Comparison of ENCODE assay signal across 22 cellular contexts in genomic region chr1:3367376-3367775, GRCh38.
"Had no signal": no experiment of that assay in that cellular context is flagged by ENCODE, and none has a peak within 500 bp of the region (broad histone marks: within the 10 kb centered on the region; RNA-seq: fewer than 3 reads in every experiment).

No MANE protein-coding gene starts in this region.

- H3K4me3 ChIP-seq: lower lobe of right lung, mucosa of descending colon, spleen, tibial nerve had no signal

- H3K36me3 Mint-ChIP-seq: activated CD8-positive, alpha-beta memory T cell treated with anti-CD3 and anti-CD28 coated beads, Interleukin-2, amount 10 ng/mL, durations not matched to agents 7 days and 5 days; activated naive CD4-positive, alpha-beta T cell treated with anti-CD3 and anti-CD28 coated beads, Interleukin-2, amount 50 U/mL, for 24 hours; naive thymus-derived CD4-positive, alpha-beta T cell had no signal

- H3K36me3 ChIP-seq: lower lobe of right lung, spleen, tibial nerve had no signal

- H3K9me3 ChIP-seq: lower lobe of right lung, mucosa of descending colon, spleen, tibial nerve had no signal

- DNase-seq: activated CD4-positive, alpha-beta T cell treated with anti-CD3 and anti-CD28 coated beads, Interleukin-2, amount 10 ng/mL, durations not matched to agents 7 days and 5 days; activated CD8-positive, alpha-beta memory T cell treated with anti-CD3 and anti-CD28 coated beads, Interleukin-2, amount 10 ng/mL, durations not matched to agents 7 days and 5 days; activated CD8-positive, alpha-beta T cell treated with anti-CD3 and anti-CD28 coated beads for 36 hours; activated gamma-delta T cell; cortex of kidney; erythroblast; hippocampal formation; left colon; lower lobe of right lung; mesendoderm; mucosa of descending colon; naive thymus-derived CD4-positive, alpha-beta T cell; occipital lobe; spleen; stimulated activated CD4-positive, alpha-beta T cell treated with anti-CD3 and anti-CD28 coated beads, Interleukin-4, amount 100 ng/mL, for 1 hour; stimulated activated naive CD4-positive, alpha-beta T cell; SW 1271; T-helper 2 cell had no signal

- H3K9me3 Mint-ChIP-seq: activated CD4-positive, alpha-beta T cell treated with anti-CD3 and anti-CD28 coated beads, Interleukin-2, amount 10 ng/mL, durations not matched to agents 7 days and 5 days; activated CD8-positive, alpha-beta T cell treated with anti-CD3 and anti-CD28 coated beads for 36 hours; activated naive CD4-positive, alpha-beta T cell treated with anti-CD3 and anti-CD28 coated beads, Interleukin-2, amount 50 U/mL, for 24 hours; activated T-helper 1 cell treated with anti-CD3 and anti-CD28 coated beads, Interleukin-12 subunit alpha, Interleukin-12 subunit beta, Interleukin-2, Interleukin-4 antibody, amounts not matched to agents 30 ng/mL and 10 ng/mL and 1 ng/mL, durations not matched to agents 14 hours and 24 hours and 36 hours had no signal

- H3K27ac Mint-ChIP-seq: activated CD4-positive, alpha-beta T cell treated with anti-CD3 and anti-CD28 coated beads, Interleukin-2, amount 10 ng/mL, durations not matched to agents 7 days and 5 days; activated CD8-positive, alpha-beta memory T cell treated with anti-CD3 and anti-CD28 coated beads, Interleukin-2, amount 10 ng/mL, durations not matched to agents 7 days and 5 days; activated CD8-positive, alpha-beta T cell treated with anti-CD3 and anti-CD28 coated beads for 36 hours; activated naive CD4-positive, alpha-beta T cell treated with anti-CD3 and anti-CD28 coated beads, Interleukin-2, amount 50 U/mL, for 24 hours; activated T-helper 1 cell treated with anti-CD3 and anti-CD28 coated beads, Interleukin-12 subunit alpha, Interleukin-12 subunit beta, Interleukin-2, Interleukin-4 antibody, amounts not matched to agents 30 ng/mL and 10 ng/mL and 1 ng/mL, durations not matched to agents 14 hours and 24 hours and 36 hours had no signal

- H3K4me1 ChIP-seq: lower lobe of right lung had no signal

- ATAC-seq: activated CD8-positive, alpha-beta memory T cell treated with anti-CD3 and anti-CD28 coated beads, Interleukin-2, amount 10 ng/mL, durations not matched to agents 7 days and 5 days; activated CD8-positive, alpha-beta T cell treated with anti-CD3 and anti-CD28 coated beads for 36 hours; left colon; lower lobe of right lung; mucosa of descending colon; naive thymus-derived CD4-positive, alpha-beta T cell had no signal

- H3K4me3 Mint-ChIP-seq: activated CD4-positive, alpha-beta T cell treated with anti-CD3 and anti-CD28 coated beads, Interleukin-2, amount 10 ng/mL, durations not matched to agents 7 days and 5 days; activated CD8-positive, alpha-beta memory T cell treated with anti-CD3 and anti-CD28 coated beads, Interleukin-2, amount 10 ng/mL, durations not matched to agents 7 days and 5 days; activated CD8-positive, alpha-beta T cell treated with anti-CD3 and anti-CD28 coated beads for 36 hours; activated naive CD4-positive, alpha-beta T cell treated with anti-CD3 and anti-CD28 coated beads, Interleukin-2, amount 50 U/mL, for 24 hours; activated T-helper 1 cell treated with anti-CD3 and anti-CD28 coated beads, Interleukin-12 subunit alpha, Interleukin-12 subunit beta, Interleukin-2, Interleukin-4 antibody, amounts not matched to agents 30 ng/mL and 10 ng/mL and 1 ng/mL, durations not matched to agents 14 hours and 24 hours and 36 hours; naive thymus-derived CD4-positive, alpha-beta T cell; neural crest cell had no signal

- H3K27me3 ChIP-seq: tibial nerve had no signal

- H3K27ac ChIP-seq: lower lobe of right lung, spleen had no signal
